ENCODE assay signal across 1 cellular context in the genomic region with DNA sequence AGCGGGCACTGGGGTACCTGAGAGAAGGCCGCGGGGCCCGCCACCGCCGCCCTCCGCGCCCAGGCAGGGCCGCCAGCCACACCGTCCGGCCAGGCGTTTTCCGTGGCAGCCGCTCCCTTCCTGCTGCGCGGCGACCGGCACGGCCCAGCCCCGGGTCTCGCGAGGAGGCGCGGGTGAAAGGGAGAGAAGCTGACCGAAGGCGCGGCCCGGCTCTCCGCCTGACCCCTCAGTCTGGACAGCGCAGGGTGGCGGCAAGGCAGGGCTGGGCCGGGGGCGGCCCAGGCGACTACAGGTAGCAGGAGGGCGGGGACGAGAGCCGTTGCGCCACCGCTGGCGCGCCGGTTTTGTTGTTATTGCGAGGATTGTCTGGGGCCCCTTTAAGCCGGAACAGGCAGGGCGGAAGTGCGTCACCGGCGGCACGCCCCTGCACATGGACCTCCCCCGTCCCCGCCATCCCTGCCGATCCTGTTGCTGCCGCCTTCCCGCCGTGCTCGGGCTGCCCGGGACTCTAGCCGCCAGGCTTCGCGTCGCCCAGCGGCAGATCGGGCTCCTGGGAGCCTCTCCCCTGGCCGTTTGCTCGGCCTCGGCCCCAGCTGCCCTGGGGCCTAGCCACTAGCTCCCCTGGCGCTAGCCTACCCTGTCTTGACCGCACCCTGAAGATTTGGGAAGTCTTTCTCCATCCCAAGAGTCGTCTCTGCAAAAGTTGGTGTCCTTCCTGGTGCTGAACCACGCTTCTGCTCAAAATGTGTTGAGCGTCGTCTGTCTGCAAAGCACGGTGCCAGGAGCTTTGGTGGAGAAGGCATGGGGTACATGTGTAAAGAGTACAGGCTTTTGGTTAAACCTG.
A peak's percentile ranks its signal among the peaks of the same experiment; 100 is the strongest.
TF ChIP-seq lines count a peak whose summit lies in the region.

Gene HERPUD2, minus strand, starts transcription at position 352 of the 844 bp plus-strand sequence. CDS start 805 bp downstream, outside the sequence.

TF ChIP-seq in K562, 482 proteins besides CTCF, POLR2A, EP300 and RAD21 (continued from another document and continues in another):
- TF ChIP-seq, protein P1, sequence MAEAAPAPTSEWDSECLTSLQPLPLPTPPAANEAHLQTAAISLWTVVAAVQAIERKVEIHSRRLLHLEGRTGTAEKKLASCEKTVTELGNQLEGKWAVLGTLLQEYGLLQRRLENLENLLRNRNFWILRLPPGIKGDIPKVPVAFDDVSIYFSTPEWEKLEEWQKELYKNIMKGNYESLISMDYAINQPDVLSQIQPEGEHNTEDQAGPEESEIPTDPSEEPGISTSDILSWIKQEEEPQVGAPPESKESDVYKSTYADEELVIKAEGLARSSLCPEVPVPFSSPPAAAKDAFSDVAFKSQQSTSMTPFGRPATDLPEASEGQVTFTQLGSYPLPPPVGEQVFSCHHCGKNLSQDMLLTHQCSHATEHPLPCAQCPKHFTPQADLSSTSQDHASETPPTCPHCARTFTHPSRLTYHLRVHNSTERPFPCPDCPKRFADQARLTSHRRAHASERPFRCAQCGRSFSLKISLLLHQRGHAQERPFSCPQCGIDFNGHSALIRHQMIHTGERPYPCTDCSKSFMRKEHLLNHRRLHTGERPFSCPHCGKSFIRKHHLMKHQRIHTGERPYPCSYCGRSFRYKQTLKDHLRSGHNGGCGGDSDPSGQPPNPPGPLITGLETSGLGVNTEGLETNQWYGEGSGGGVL (CRISPR knock-in tag; IDR thresholded peaks at IDR 0.05): no peak
- no peak for TF ChIP-seq THRAP3 (IDR thresholded peaks at IDR 0.05; ENCODE audit: borderline replicate concordance)
- TF ChIP-seq, protein P2, sequence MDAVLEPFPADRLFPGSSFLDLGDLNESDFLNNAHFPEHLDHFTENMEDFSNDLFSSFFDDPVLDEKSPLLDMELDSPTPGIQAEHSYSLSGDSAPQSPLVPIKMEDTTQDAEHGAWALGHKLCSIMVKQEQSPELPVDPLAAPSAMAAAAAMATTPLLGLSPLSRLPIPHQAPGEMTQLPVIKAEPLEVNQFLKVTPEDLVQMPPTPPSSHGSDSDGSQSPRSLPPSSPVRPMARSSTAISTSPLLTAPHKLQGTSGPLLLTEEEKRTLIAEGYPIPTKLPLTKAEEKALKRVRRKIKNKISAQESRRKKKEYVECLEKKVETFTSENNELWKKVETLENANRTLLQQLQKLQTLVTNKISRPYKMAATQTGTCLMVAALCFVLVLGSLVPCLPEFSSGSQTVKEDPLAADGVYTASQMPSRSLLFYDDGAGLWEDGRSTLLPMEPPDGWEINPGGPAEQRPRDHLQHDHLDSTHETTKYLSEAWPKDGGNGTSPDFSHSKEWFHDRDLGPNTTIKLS (IDR thresholded peaks at IDR 0.05; ENCODE audit: borderline replicate concordance, low read depth): peak; percentile 77; the same call in 1 of the 2 replicates
- peak; percentile 74 for TF ChIP-seq HNRNPLL (IDR thresholded peaks at IDR 0.05; ENCODE audit: low read depth, low read length, poor library complexity, severe bottlenecking)
- TF ChIP-seq MXI1 (IDR thresholded peaks at IDR 0.05; ENCODE audit: low read depth, low read length): peak; percentile 28; the same call in 1 of the 2 replicates
- no peak for TF ChIP-seq ZNF354B (CRISPR knock-in tag; IDR thresholded peaks at IDR 0.05)
- no peak; the same call in 1 of the 2 replicates for TF ChIP-seq ZNF24 (IDR thresholded peaks at IDR 0.05)
- TF ChIP-seq, protein P3, sequence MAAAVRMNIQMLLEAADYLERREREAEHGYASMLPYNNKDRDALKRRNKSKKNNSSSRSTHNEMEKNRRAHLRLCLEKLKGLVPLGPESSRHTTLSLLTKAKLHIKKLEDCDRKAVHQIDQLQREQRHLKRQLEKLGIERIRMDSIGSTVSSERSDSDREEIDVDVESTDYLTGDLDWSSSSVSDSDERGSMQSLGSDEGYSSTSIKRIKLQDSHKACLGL (CRISPR knock-in tag; IDR thresholded peaks at IDR 0.05; ENCODE audit: borderline replicate concordance, poor library complexity, severe bottlenecking): peak; percentile 51
- peak; percentile 84; the same call in 1 of the 2 replicates for TF ChIP-seq MTA1 (IDR thresholded peaks at IDR 0.05; ENCODE audit: borderline replicate concordance)
- TF ChIP-seq ZNF764 (CRISPR knock-in tag; IDR thresholded peaks at IDR 0.05; ENCODE audit: low read depth): no peak
- TF ChIP-seq, protein P4, sequence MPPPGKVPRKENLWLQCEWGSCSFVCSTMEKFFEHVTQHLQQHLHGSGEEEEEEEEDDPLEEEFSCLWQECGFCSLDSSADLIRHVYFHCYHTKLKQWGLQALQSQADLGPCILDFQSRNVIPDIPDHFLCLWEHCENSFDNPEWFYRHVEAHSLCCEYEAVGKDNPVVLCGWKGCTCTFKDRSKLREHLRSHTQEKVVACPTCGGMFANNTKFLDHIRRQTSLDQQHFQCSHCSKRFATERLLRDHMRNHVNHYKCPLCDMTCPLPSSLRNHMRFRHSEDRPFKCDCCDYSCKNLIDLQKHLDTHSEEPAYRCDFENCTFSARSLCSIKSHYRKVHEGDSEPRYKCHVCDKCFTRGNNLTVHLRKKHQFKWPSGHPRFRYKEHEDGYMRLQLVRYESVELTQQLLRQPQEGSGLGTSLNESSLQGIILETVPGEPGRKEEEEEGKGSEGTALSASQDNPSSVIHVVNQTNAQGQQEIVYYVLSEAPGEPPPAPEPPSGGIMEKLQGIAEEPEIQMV (tag; conservative IDR thresholded peaks at IDR 0.05; ENCODE audit: low read depth): no peak
- no peak; the same call in 1 of the 2 replicates for TF ChIP-seq NCOA1 (IDR thresholded peaks at IDR 0.05; ENCODE audit: low read depth)
- TF ChIP-seq, protein P5, sequence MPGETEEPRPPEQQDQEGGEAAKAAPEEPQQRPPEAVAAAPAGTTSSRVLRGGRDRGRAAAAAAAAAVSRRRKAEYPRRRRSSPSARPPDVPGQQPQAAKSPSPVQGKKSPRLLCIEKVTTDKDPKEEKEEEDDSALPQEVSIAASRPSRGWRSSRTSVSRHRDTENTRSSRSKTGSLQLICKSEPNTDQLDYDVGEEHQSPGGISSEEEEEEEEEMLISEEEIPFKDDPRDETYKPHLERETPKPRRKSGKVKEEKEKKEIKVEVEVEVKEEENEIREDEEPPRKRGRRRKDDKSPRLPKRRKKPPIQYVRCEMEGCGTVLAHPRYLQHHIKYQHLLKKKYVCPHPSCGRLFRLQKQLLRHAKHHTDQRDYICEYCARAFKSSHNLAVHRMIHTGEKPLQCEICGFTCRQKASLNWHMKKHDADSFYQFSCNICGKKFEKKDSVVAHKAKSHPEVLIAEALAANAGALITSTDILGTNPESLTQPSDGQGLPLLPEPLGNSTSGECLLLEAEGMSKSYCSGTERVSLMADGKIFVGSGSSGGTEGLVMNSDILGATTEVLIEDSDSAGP (CRISPR knock-in tag; IDR thresholded peaks at IDR 0.05): peak; percentile 84
- no peak for TF ChIP-seq MTA2 (IDR thresholded peaks at IDR 0.05; ENCODE audit: low read depth)
- peak; percentile 90 for TF ChIP-seq CTBP1 (IDR thresholded peaks at IDR 0.05; ENCODE audit: borderline replicate concordance)
- TF ChIP-seq KAT7 (CRISPR knock-in tag; IDR thresholded peaks at IDR 0.05; ENCODE audit: borderline replicate concordance): no peak
- TF ChIP-seq, protein P6, sequence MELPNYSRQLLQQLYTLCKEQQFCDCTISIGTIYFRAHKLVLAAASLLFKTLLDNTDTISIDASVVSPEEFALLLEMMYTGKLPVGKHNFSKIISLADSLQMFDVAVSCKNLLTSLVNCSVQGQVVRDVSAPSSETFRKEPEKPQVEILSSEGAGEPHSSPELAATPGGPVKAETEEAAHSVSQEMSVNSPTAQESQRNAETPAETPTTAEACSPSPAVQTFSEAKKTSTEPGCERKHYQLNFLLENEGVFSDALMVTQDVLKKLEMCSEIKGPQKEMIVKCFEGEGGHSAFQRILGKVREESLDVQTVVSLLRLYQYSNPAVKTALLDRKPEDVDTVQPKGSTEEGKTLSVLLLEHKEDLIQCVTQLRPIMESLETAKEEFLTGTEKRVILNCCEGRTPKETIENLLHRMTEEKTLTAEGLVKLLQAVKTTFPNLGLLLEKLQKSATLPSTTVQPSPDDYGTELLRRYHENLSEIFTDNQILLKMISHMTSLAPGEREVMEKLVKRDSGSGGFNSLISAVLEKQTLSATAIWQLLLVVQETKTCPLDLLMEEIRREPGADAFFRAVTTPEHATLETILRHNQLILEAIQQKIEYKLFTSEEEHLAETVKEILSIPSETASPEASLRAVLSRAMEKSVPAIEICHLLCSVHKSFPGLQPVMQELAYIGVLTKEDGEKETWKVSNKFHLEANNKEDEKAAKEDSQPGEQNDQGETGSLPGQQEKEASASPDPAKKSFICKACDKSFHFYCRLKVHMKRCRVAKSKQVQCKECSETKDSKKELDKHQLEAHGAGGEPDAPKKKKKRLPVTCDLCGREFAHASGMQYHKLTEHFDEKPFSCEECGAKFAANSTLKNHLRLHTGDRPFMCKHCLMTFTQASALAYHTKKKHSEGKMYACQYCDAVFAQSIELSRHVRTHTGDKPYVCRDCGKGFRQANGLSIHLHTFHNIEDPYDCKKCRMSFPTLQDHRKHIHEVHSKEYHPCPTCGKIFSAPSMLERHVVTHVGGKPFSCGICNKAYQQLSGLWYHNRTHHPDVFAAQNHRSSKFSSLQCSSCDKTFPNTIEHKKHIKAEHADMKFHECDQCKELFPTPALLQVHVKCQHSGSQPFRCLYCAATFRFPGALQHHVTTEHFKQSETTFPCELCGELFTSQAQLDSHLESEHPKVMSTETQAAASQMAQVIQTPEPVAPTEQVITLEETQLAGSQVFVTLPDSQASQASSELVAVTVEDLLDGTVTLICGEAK (IDR thresholded peaks at IDR 0.05): peak; percentile 91
- TF ChIP-seq, protein P6 (CRISPR knock-in tag; IDR thresholded peaks at IDR 0.05): no peak
- peak; percentile 52 to 85; a peak in 2 of 4 replicates for TF ChIP-seq SIN3A (IDR thresholded peaks at IDR 0.05; ENCODE audit: borderline replicate concordance in 2 of 2, control insufficient read depth in 1 of 2, low read depth in 2 of 2, low read length in 2 of 2)
- TF ChIP-seq, protein P7, sequence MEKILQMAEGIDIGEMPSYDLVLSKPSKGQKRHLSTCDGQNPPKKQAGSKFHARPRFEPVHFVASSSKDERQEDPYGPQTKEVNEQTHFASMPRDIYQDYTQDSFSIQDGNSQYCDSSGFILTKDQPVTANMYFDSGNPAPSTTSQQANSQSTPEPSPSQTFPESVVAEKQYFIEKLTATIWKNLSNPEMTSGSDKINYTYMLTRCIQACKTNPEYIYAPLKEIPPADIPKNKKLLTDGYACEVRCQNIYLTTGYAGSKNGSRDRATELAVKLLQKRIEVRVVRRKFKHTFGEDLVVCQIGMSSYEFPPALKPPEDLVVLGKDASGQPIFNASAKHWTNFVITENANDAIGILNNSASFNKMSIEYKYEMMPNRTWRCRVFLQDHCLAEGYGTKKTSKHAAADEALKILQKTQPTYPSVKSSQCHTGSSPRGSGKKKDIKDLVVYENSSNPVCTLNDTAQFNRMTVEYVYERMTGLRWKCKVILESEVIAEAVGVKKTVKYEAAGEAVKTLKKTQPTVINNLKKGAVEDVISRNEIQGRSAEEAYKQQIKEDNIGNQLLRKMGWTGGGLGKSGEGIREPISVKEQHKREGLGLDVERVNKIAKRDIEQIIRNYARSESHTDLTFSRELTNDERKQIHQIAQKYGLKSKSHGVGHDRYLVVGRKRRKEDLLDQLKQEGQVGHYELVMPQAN (IDR thresholded peaks at IDR 0.05; ENCODE audit: borderline replicate concordance): peak; percentile 82; the same call in 1 of the 2 replicates
- TF ChIP-seq, protein P8, sequence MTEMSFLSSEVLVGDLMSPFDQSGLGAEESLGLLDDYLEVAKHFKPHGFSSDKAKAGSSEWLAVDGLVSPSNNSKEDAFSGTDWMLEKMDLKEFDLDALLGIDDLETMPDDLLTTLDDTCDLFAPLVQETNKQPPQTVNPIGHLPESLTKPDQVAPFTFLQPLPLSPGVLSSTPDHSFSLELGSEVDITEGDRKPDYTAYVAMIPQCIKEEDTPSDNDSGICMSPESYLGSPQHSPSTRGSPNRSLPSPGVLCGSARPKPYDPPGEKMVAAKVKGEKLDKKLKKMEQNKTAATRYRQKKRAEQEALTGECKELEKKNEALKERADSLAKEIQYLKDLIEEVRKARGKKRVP (CRISPR knock-in tag; IDR thresholded peaks at IDR 0.05): no peak; the same call in 1 of the 2 replicates
- no peak for TF ChIP-seq ZNF695 (CRISPR knock-in tag; IDR thresholded peaks at IDR 0.05)
- TF ChIP-seq, protein P9, sequence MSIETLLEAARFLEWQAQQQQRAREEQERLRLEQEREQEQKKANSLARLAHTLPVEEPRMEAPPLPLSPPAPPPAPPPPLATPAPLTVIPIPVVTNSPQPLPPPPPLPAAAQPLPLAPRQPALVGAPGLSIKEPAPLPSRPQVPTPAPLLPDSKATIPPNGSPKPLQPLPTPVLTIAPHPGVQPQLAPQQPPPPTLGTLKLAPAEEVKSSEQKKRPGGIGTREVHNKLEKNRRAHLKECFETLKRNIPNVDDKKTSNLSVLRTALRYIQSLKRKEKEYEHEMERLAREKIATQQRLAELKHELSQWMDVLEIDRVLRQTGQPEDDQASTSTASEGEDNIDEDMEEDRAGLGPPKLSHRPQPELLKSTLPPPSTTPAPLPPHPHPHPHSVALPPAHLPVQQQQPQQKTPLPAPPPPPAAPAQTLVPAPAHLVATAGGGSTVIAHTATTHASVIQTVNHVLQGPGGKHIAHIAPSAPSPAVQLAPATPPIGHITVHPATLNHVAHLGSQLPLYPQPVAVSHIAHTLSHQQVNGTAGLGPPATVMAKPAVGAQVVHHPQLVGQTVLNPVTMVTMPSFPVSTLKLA (conservative IDR thresholded peaks at IDR 0.05): peak; percentile 95 to 96
- TF ChIP-seq GTF2A2 (tag; IDR thresholded peaks at IDR 0.05): no peak
- no peak for TF ChIP-seq CSDE1 (IDR thresholded peaks at IDR 0.05)
